8 cellular contexts compared by ENCODE assay signal in genomic region chr19:2151339-2152229, GRCh38. TPM values are rescaled to one million over a fixed set of nuclear protein-coding genes. Genes with fewer than 3 reads are reported as not detected.
DNase-seq lines count a peak whose midpoint lies in the region; ATAC-seq and TF ChIP-seq lines count a peak whose summit lies in the region.

TSS of gene AP3D1 (minus strand) at chr19:2151566. CDS start at chr19:2151334, 232 bp downstream.

- H3K36me3 Mint-ChIP-seq in activated naive CD8-positive, alpha-beta T cell treated with anti-CD3 and anti-CD28 coated beads, Interleukin-2, amount 50 U/mL, for 24 hours (ENCODE audit: low read depth), result peaks cover 9% of the 10 kb centered on the region

- 2 to 5% (median 3%) methylated on average over 43 to 74 of the region's 74 CpGs for WGBS in ovary, 3 donors
- 3 to 6% methylated on average over 19 to 23 of the region's 74 CpGs for WGBS in thyroid gland, 2 donors

- no peak for TF ChIP-seq EP300 in ovary (IDR thresholded peaks at IDR 0.05)

- peak within 1 kb of the TSS; percentile 78 for H3K27ac Mint-ChIP-seq in activated naive CD8-positive, alpha-beta T cell treated with anti-CD3 and anti-CD28 coated beads, Interleukin-2, amount 50 U/mL, for 24 hours

- peaks cover 43% of the 10 kb centered on the region for H3K4me1 Mint-ChIP-seq in activated naive CD8-positive, alpha-beta T cell treated with anti-CD3 and anti-CD28 coated beads, Interleukin-2, amount 50 U/mL, for 24 hours

- no peaks in the 10 kb centered on the region for H3K36me3 ChIP-seq in ovary
- H3K36me3 ChIP-seq in thyroid gland, result no peaks in the 10 kb centered on the region

- H3K4me1 ChIP-seq in ovary (ENCODE audit: insufficient read depth) (peaks cover 12% of the 10 kb centered on the region), thyroid gland (peaks cover 11 to 19% of the 10 kb centered on the region in 2 donors)

- no peaks in the 10 kb centered on the region for H3K9me3 Mint-ChIP-seq in activated naive CD8-positive, alpha-beta T cell treated with anti-CD3 and anti-CD28 coated beads, Interleukin-2, amount 50 U/mL, for 24 hours

- H3K4me3 Mint-ChIP-seq in activated naive CD8-positive, alpha-beta T cell treated with anti-CD3 and anti-CD28 coated beads, Interleukin-2, amount 50 U/mL, for 24 hours, result peak within 1 kb of the TSS; percentile 77

- H3K4me3 ChIP-seq in GM12865 (ENCODE audit: low read depth, low read length), result peak within 1 kb of the TSS; percentile 96
- peak within 1 kb of the TSS; percentile 98 for H3K4me3 ChIP-seq in ovary
- peak within 1 kb of the TSS; percentile 87 to 98 (median 90) for H3K4me3 ChIP-seq in thyroid gland (replicated peaks in 1 of 3)

- ATAC-seq in HG02763 (IDR thresholded peaks at IDR 0.05; ENCODE audit: unreplicated experiment), result peak; percentile 93
- peak; percentile 88 for ATAC-seq in activated naive CD8-positive, alpha-beta T cell treated with anti-CD3 and anti-CD28 coated beads, Interleukin-2, amount 50 U/mL, for 24 hours
- ATAC-seq in Right ventricle myocardium inferior, result peak; percentile 99

- H3K27me3 Mint-ChIP-seq in activated naive CD8-positive, alpha-beta T cell treated with anti-CD3 and anti-CD28 coated beads, Interleukin-2, amount 50 U/mL, for 24 hours, result no peaks in the 10 kb centered on the region

- H3K9me3 ChIP-seq in ovary (no peaks in the 10 kb centered on the region), thyroid gland (no peaks in the 10 kb centered on the region)

- peak; percentile 100 for DNase-seq in GM12865 (ENCODE audit: low read depth)
- peak; percentile 100 for DNase-seq in NCI-H1417 treated with DMSO at 0.1 percent for 48 hours (lab: John Stamatoyannopoulos, UW)
- DNase-seq in SW480 (ENCODE audit: low spot score), result peak; percentile 95
- DNase-seq in activated naive CD8-positive, alpha-beta T cell treated with anti-CD3 and anti-CD28 coated beads, Interleukin-2, amount 50 U/mL, for 24 hours, result peak; percentile 100
- DNase-seq in Right ventricle myocardium inferior (ENCODE audit: missing footprints), result peak; percentile 99
- peak; percentile 100 for DNase-seq in ovary
- DNase-seq in thyroid gland, result peak; percentile 100

- TF ChIP-seq CTCF in GM12865 (IDR thresholded peaks at IDR 0.05; ENCODE audit: insufficient read depth, low read depth, low read length, missing control alignments), result no peak
- TF ChIP-seq CTCF in ovary (IDR thresholded peaks at IDR 0.05), result no peak
- no peak for TF ChIP-seq CTCF in thyroid gland (IDR thresholded peaks at IDR 0.05)

- no peaks in the 10 kb centered on the region for H3K27me3 ChIP-seq in ovary
- no peaks in the 10 kb centered on the region for H3K27me3 ChIP-seq in thyroid gland

- intact Hi-C loops in Right ventricle myocardium inferior (cut with DNase I), result loop anchor here (1.0 to 2.0 kb wide), 2 partner anchors 55 to 119 kb away; partner anchors contain the start of genes IZUMO4 and MOB3A
- intact Hi-C loops in ovary (cut with DNase I), result loop anchor here in 3 of 4 donors (5.0 to 10.0 kb wide), 4 partner anchors 54 to 246 kb away; partner anchors contain the start of genes IZUMO4 (in 1 of the 3) and MOB3A (in 1 of the 3)
- intact Hi-C loops in thyroid gland (cut with DNase I), result no loop called here

- H3K27ac ChIP-seq in ovary (peak within 1 kb of the TSS; percentile 25 to 33), thyroid gland (peak within 1 kb of the TSS in 2 of 3 donors; percentile 57 to 80)

- TF ChIP-seq POLR2A in ovary (IDR thresholded peaks at IDR 0.05), result no peak
- TF ChIP-seq POLR2A in thyroid gland (IDR thresholded peaks at IDR 0.05), result peak; percentile 8 to 68

RNA-seq across cellular contexts. Expression of gene AP3D1, which starts in this region (rescaled TPM):
- 71.8 TPM for total RNA-seq in Right ventricle myocardium inferior
- 100 to 1,000 TPM in 1 of 7 donors, 10 to 100 TPM in 6; 36.7 to 102 (median 75.4) TPM for total RNA-seq in ovary
- 10 to 100 TPM; 43.5 to 49.9 TPM for polyA plus RNA-seq in ovary
- total RNA-seq in thyroid gland, result 100 to 1,000 TPM in 3 of 4 donors, 10 to 100 TPM in 1; 62.5 to 121 (median 118) TPM

Comparison
In these comparisons a context has a peak if more than half of its experiments do, and no peak if none do; other contexts are left out.
1. Peak in every context shown above with its lines: DNase-seq, ATAC-seq, H3K4me3 ChIP-seq and H3K27ac ChIP-seq.